In the genomic region with DNA sequence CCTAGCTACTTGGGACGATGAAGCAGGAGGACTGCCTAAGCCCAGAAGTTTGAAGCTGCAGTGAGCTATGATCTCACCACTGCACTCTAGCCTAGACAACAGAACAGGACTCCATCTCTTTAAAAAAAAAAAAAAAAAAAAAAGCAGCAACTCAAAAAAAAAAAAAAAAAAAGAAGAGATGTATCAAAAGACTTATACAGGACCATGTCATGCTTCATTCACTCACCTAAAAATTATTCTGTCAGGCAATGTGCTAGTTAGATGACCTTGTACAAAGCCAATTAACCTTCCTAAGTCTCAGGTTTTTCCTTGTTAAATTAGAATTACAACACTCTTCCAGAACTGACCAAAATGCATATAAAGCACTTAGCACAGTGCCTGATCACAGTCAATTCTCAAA, we compare ENCODE assay signal across 13 cellular contexts.
"Had no signal": no experiment of that assay in that cellular context is flagged by ENCODE, and none has a peak within 500 bp of the region (broad histone marks: within the 10 kb centered on the region; RNA-seq: fewer than 3 reads in every experiment).

No MANE protein-coding gene starts in this region.

- H3K4me1 ChIP-seq: tibial nerve, uterus had no signal

- H3K36me3 ChIP-seq: uterus had no signal

- H3K27ac ChIP-seq: tibial nerve, uterus had no signal

- H3K27me3 ChIP-seq: tibial nerve, uterus had no signal

- H3K4me3 ChIP-seq: tibial nerve, uterus had no signal

- H3K4me3 Mint-ChIP-seq: dendritic cell treated with granulocyte-macrophage colony-stimulating factor and Interleukin-4, amounts not matched to agents 40 ng/mL and 50 ng/mL, for 4 days had no signal

- H3K27ac Mint-ChIP-seq: dendritic cell treated with granulocyte-macrophage colony-stimulating factor and Interleukin-4, amounts not matched to agents 40 ng/mL and 50 ng/mL, for 4 days had no signal

- H3K27me3 Mint-ChIP-seq: dendritic cell treated with granulocyte-macrophage colony-stimulating factor and Interleukin-4, amounts not matched to agents 40 ng/mL and 50 ng/mL, for 4 days had no signal

- H3K9me3 Mint-ChIP-seq: dendritic cell treated with granulocyte-macrophage colony-stimulating factor and Interleukin-4, amounts not matched to agents 40 ng/mL and 50 ng/mL, for 4 days had no signal

- H3K9me3 ChIP-seq: tibial nerve, uterus had no signal

- DNase-seq: activated T-cell treated with anti-CD3 and anti-CD28 coated beads, Interleukin-2, amount 50 U/mL, for 1 hour; anterior cingulate cortex; effector memory CD4-positive, alpha-beta T cell; foreskin fibroblast; hippocampal formation; kidney; retina; stimulated activated CD4-positive, alpha-beta T cell treated with anti-CD3 and anti-CD28 coated beads, Interleukin-2, amount 100 ng/mL, for 48 hours; stimulated activated naive CD4-positive, alpha-beta T cell; substantia nigra; uterus had no signal
